9 cellular contexts compared by ENCODE assay signal in the genomic region with DNA sequence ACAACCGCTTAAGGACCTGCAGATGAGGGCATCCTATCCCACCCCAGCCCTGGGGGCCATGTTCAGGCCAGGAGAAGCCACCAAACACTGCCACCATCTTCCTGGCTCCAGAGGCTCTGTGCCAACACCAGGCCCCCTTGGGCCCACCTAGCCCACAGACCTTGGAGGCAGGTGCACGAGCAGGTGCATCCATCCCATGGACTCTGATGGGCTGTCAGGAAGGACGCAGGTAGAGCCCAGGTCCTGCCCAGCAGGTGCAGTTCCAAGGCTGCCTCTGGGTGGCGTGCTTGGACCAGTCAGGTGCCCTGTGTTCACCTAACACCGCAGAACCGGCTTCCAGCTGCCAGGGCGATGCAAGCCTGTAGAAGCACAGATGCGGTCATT. TPM values are rescaled to one million over a fixed set of nuclear protein-coding genes. Genes with fewer than 3 reads are reported as not detected.
DNase-seq lines count a peak whose midpoint lies in the region; ATAC-seq and TF ChIP-seq lines count a peak whose summit lies in the region.
"Had no signal": no experiment of that assay in that cellular context is flagged by ENCODE, and none has a peak within 500 bp of the region (broad histone marks: within the 10 kb centered on the region; RNA-seq: fewer than 3 reads in every experiment).

No MANE protein-coding gene starts in this region.

- no peak overlapping the region for H3K9ac ChIP-seq in H9 (ENCODE audit: extremely low read depth, insufficient read length, low read length)

- H2AK5ac ChIP-seq in H9 (ENCODE audit: insufficient read length, low read length), result no peak overlapping the region

- H2BK20ac ChIP-seq in H9 (ENCODE audit: low read depth, low read length, poor library complexity, severe bottlenecking), result no peak overlapping the region

- H2BK12ac ChIP-seq in H9 (ENCODE audit: insufficient read length, low read depth, low read length), result no peak overlapping the region

- no peak overlapping the region for H3K4me2 ChIP-seq in H9 (ENCODE audit: insufficient read depth, insufficient read length, low read length)

- H3K4me1 Mint-ChIP-seq in H9, result peaks cover 15 to 22% of the 10 kb centered on the region in 2 experiments

- H2BK15ac ChIP-seq in H9 (ENCODE audit: low read depth, low read length), result no peak overlapping the region

- no peak overlapping the region for H4K91ac ChIP-seq in H9 (ENCODE audit: insufficient read length, low read depth, low read length)

- H4K8ac ChIP-seq in H9 (replicated peaks; ENCODE audit: insufficient read length, low read depth, low read length), result no peak overlapping the region

- H3K9me3 ChIP-seq in H9 (ENCODE audit: control insufficient read depth, low read depth, low read length), result no peaks in the 10 kb centered on the region
- H3K9me3 ChIP-seq: thoracic aorta had no signal

- H3K56ac ChIP-seq in H9 (ENCODE audit: insufficient read length, low read depth, low read length), result no peak overlapping the region

- H3K79me2 ChIP-seq in H9 (ENCODE audit: insufficient read depth, low read length), result no peaks in the 10 kb centered on the region

- no peak overlapping the region for H3K4me3 Mint-ChIP-seq in H9

- H3K79me1 ChIP-seq in H9 (ENCODE audit: insufficient read depth, low read depth, low read length, poor library complexity, severe bottlenecking), result no peaks in the 10 kb centered on the region

- H2BK5ac ChIP-seq in H9 (ENCODE audit: insufficient read length, low read length), result no peak overlapping the region

- H3K23ac ChIP-seq in H9 (ENCODE audit: insufficient read length, low read depth, low read length), result no peak overlapping the region

- H3K27ac ChIP-seq in 22Rv1, result no peak overlapping the region
- H3K27ac ChIP-seq in H9 (ENCODE audit: insufficient read length, low read depth, low read length), result no peak overlapping the region
- H3K27ac ChIP-seq: thoracic aorta had no signal

- no peak for ATAC-seq in GM18873 (IDR thresholded peaks at IDR 0.05; ENCODE audit: low FRiP score, unreplicated experiment)

- H3K27ac Mint-ChIP-seq in H9, result no peak overlapping the region

- DNase-seq in H9, result peak; percentile 93
- peak; percentile 30 for DNase-seq in SK-N-DZ (ENCODE audit: low spot score)
- DNase-seq in T47D (ENCODE audit: low read depth in 1 of 2, low spot score in 1 of 2), result peak; percentile 89 to 90
- peak; percentile 12 for DNase-seq in midbrain (lab: John Stamatoyannopoulos, UW)
- DNase-seq in superior temporal gyrus (ENCODE audit: extremely low spot score), result peak; percentile 56
- no peak for DNase-seq in OCI-M2 (lab: John Stamatoyannopoulos, UW; ENCODE audit: unreplicated experiment)

- no peaks in the 10 kb centered on the region for H3K23me2 ChIP-seq in H9 (ENCODE audit: insufficient read length, low read depth, low read length, poor library complexity, severe bottlenecking)

- H3T11ph ChIP-seq in H9 (ENCODE audit: low read length), result no peak overlapping the region

- H3K18ac ChIP-seq in H9 (ENCODE audit: insufficient read length, low read depth, low read length), result no peak overlapping the region

- no peak overlapping the region for H4K5ac ChIP-seq in H9 (ENCODE audit: insufficient read length, low read depth, low read length)

- no peaks in the 10 kb centered on the region for H3K36me3 Mint-ChIP-seq in H9 (ENCODE audit: insufficient read depth in 1 of 3, low read depth in 3 of 3)

- WGBS in H9 (ENCODE audit: extremely low coverage, insufficient read length, low lambda C conversion rate), result no CpG with 5 or more reads among the region's 8 CpGs

- H2BK120ac ChIP-seq in H9 (ENCODE audit: low read depth, low read length, poor library complexity, severe bottlenecking), result no peak overlapping the region

- H3K4me1 ChIP-seq in H9 (ENCODE audit: insufficient read depth, low read length), result no peaks in the 10 kb centered on the region

- TF ChIP-seq CTCF in 22Rv1 (IDR thresholded peaks at IDR 0.05), result peak; percentile 81
- TF ChIP-seq CTCF in H9 (conservative IDR thresholded peaks at IDR 0.05), result peak; percentile 94

- no peak overlapping the region for H2AFZ ChIP-seq in H9 (ENCODE audit: low read length)

- H3K27me3 ChIP-seq in H9 (ENCODE audit: insufficient read depth, low read length), result no peaks in the 10 kb centered on the region

- H4K20me1 ChIP-seq in H9 (ENCODE audit: control insufficient read depth, insufficient read depth, insufficient read length), result peaks cover 3% of the 10 kb centered on the region

- peaks cover 37% of the 10 kb centered on the region for H3K27me3 Mint-ChIP-seq in H9 (ENCODE audit: low read depth)

- H3K4ac ChIP-seq in H9 (ENCODE audit: low read depth, low read length), result no peak overlapping the region

- no peak overlapping the region for H3K14ac ChIP-seq in H9 (ENCODE audit: insufficient read depth, low read length)

- H3K9me3 Mint-ChIP-seq in H9, result no peaks in the 10 kb centered on the region; a peak in 2 of 5 replicates

- in situ Hi-C loops in T47D (cut with HindIII; ENCODE audit: low pct_unique_long_range_greater_than_20kb, low sequenced_read_pairs), result no loop called here

RNA-seq across cellular contexts. Expression of gene PDE6B, which starts 22.8 kb away (rescaled TPM):
- 10.2 and 10.8 TPM in 2 replicates for total RNA-seq in H9 (2021)
- polyA plus RNA-seq in SK-N-DZ (2014; cell fraction: cytosol; rRNA removed), result 3.5 and 7.5 TPM in 2 replicates
- polyA plus RNA-seq in SK-N-DZ (2014; cell fraction: nucleus; rRNA removed), result 1.8 and 9.4 TPM in 2 replicates

RNA-seq across cellular contexts. Expression of gene TMEM271, which starts 26.5 kb away (rescaled TPM):
- total RNA-seq in H9 (2021), result 0.09 TPM in 1 of 2 replicates, not detected in the other
- 6.6 and 11.4 TPM in 2 replicates for polyA plus RNA-seq in SK-N-DZ (2014; cell fraction: cytosol; rRNA removed)
- polyA plus RNA-seq in SK-N-DZ (2014; cell fraction: nucleus; rRNA removed), result 17.7 and 24.2 TPM in 2 replicates
- total RNA-seq: thoracic aorta had no signal
